1 cellular context compared by ENCODE assay signal in genomic region chr20:35327074-35327976, GRCh38.
TF ChIP-seq lines count a peak whose summit lies in the region.

No MANE protein-coding gene starts in this region.

TF ChIP-seq in HepG2, 621 proteins besides CTCF, POLR2A, EP300 and RAD21 (continued from another document and continues in another):
- peak; percentile 16; the same call in 1 of the 2 replicates for TF ChIP-seq ZBTB46 (CRISPR knock-in tag; IDR thresholded peaks at IDR 0.05; ENCODE audit: borderline replicate concordance)
- TF ChIP-seq FOSL1 (CRISPR knock-in tag; IDR thresholded peaks at IDR 0.05; ENCODE audit: borderline replicate concordance) = peak; percentile 99
- TF ChIP-seq NFE2 (CRISPR knock-in tag; IDR thresholded peaks at IDR 0.05) = no peak
- peak; percentile 96; the same call in 1 of the 2 replicates for TF ChIP-seq SOX6 (IDR thresholded peaks at IDR 0.05)
- peak; percentile 100 for TF ChIP-seq SOX6 (CRISPR knock-in tag; IDR thresholded peaks at IDR 0.05)
- peak; percentile 75 for TF ChIP-seq ATF1 (CRISPR knock-in tag; IDR thresholded peaks at IDR 0.05)
- peak; percentile 53; the same call in 1 of the 2 replicates for TF ChIP-seq ZNF512B (CRISPR knock-in tag; IDR thresholded peaks at IDR 0.05; ENCODE audit: borderline replicate concordance)
- peak; percentile 28; the same call in 1 of the 2 replicates for TF ChIP-seq HBP1 (CRISPR knock-in tag; IDR thresholded peaks at IDR 0.05; ENCODE audit: low read depth)
- TF ChIP-seq TSC22D2 (CRISPR knock-in tag; IDR thresholded peaks at IDR 0.05; ENCODE audit: borderline replicate concordance) = peak; percentile 16; the same call in 1 of the 2 replicates
- TF ChIP-seq TOE1 (CRISPR knock-in tag; IDR thresholded peaks at IDR 0.05) = peak; percentile 93
- TF ChIP-seq THAP11 (CRISPR knock-in tag; IDR thresholded peaks at IDR 0.05) = peak; percentile 86
- peak; percentile 88; the same call in 1 of the 2 replicates for TF ChIP-seq YEATS4 (CRISPR knock-in tag; IDR thresholded peaks at IDR 0.05; ENCODE audit: borderline replicate concordance)
- TF ChIP-seq KIAA2018 (CRISPR knock-in tag; IDR thresholded peaks at IDR 0.05; ENCODE audit: borderline replicate concordance) = peak; percentile 93; the same call in 1 of the 2 replicates
- peak; percentile 97 for TF ChIP-seq RERE (CRISPR knock-in tag; IDR thresholded peaks at IDR 0.05; ENCODE audit: low read depth)
- peak; percentile 85; the same call in 1 of the 2 replicates for TF ChIP-seq TRAFD1 (CRISPR knock-in tag; IDR thresholded peaks at IDR 0.05; ENCODE audit: borderline replicate concordance)
- 0 out of 2 replicates have a peak, but pooled peaks have one; percentile 52 for TF ChIP-seq SIN3A (IDR thresholded peaks at IDR 0.05; ENCODE audit: borderline replicate concordance, low read depth, low read length)
- TF ChIP-seq ZNF562 (CRISPR knock-in tag; IDR thresholded peaks at IDR 0.05; ENCODE audit: borderline replicate concordance) = no peak
- 0 out of 2 replicates have a peak, but pooled peaks have one; percentile 13 for TF ChIP-seq IRX3 (CRISPR knock-in tag; IDR thresholded peaks at IDR 0.05; ENCODE audit: borderline replicate concordance, low read depth)
- peak; percentile 92 for TF ChIP-seq ZNF784 (CRISPR knock-in tag; IDR thresholded peaks at IDR 0.05; ENCODE audit: borderline replicate concordance)
- TF ChIP-seq UBTF (CRISPR knock-in tag; IDR thresholded peaks at IDR 0.05) = peak; percentile 56; the same call in 1 of the 2 replicates
